In genomic region chr3:58556761-58557181, GRCh38 we compare ENCODE assay signal across 1 cellular context.
TF ChIP-seq lines count a peak whose summit lies in the region.

No MANE protein-coding gene starts in this region.

TF ChIP-seq in GM23338, 12 proteins besides CTCF, POLR2A, EP300 and RAD21 (continued from another document):
- no peak for TF ChIP-seq REST (IDR thresholded peaks at IDR 0.05; ENCODE audit: unreplicated experiment)
